8 cellular contexts compared by ENCODE assay signal in genomic region chr9:33023661-33024060, GRCh38. TPM values are rescaled to one million over a fixed set of nuclear protein-coding genes. Genes with fewer than 3 reads are reported as not detected.
DNase-seq lines count a peak whose midpoint lies in the region; FAIRE-seq and TF ChIP-seq lines count a peak whose summit lies in the region.

No MANE protein-coding gene starts in this region.

- peaks cover 79% of the 10 kb centered on the region for H3K79me2 ChIP-seq in OCI-LY1 (ENCODE audit: insufficient read depth, low read length)
- H3K79me2 ChIP-seq in endothelial cell of umbilical vein (ENCODE audit: control insufficient read depth, insufficient read depth, low read length): peaks cover 57% of the 10 kb centered on the region
- peaks cover 92% of the 10 kb centered on the region for H3K79me2 ChIP-seq in osteoblast (ENCODE audit: insufficient read depth, low read length)

- H3K9me1 ChIP-seq in endothelial cell of umbilical vein (replicated peaks; ENCODE audit: control insufficient read depth, extremely low read depth, insufficient read depth, low read length): no peaks in the 10 kb centered on the region

- H3K27ac Mint-ChIP-seq in CD4-positive, alpha-beta memory T cell: peak overlapping the region; percentile 94 to 98 (median 97)

- no peak overlapping the region for H2AFZ ChIP-seq in OCI-LY1 (ENCODE audit: low read length)
- H2AFZ ChIP-seq in endothelial cell of umbilical vein (ENCODE audit: low read depth, low read length): no peak overlapping the region
- peak overlapping the region; percentile 88 for H2AFZ ChIP-seq in osteoblast (ENCODE audit: low read length)

- DNase-seq in CD4-positive, alpha-beta memory T cell: no peak
- DNase-seq in endothelial cell of umbilical vein (ENCODE audit: low read depth, low spot score) (no peak), osteoblast (ENCODE audit: insufficient read length, low spot score, missing footprints) (no peak), NCI-H226 (no peak), HEK293T (ENCODE audit: extremely low spot score) (no peak), DMS153 treated with DMSO at 0.1 percent for 48 hours (lab: John Stamatoyannopoulos, UW; ENCODE audit: unreplicated experiment) (no peak), SHP77 (lab: John Stamatoyannopoulos, UW) (no peak)

- dilution Hi-C loops in endothelial cell of umbilical vein (cut with MboI; ENCODE audit: extremely low pct_ligation_motif_present, low sequenced_read_pairs): no loop called here

- TF ChIP-seq CTCF in OCI-LY1 (IDR thresholded peaks at IDR 0.05; ENCODE audit: low read length) (no peak), endothelial cell of umbilical vein (IDR thresholded peaks at IDR 0.05; ENCODE audit: extremely low read depth in 1 of 2, insufficient read depth in 1 of 2, low read depth in 1 of 2, low read length in 2 of 2) (no peak), osteoblast (IDR thresholded peaks at IDR 0.05; ENCODE audit: extremely low read depth, low read depth, low read length) (no peak)

- no peak for FAIRE-seq in endothelial cell of umbilical vein (lab: Jason Lieb, UNC)

- no peak overlapping the region for H3K27ac ChIP-seq in CD4-positive, alpha-beta memory T cell (ENCODE audit: low read depth, low read length)
- H3K27ac ChIP-seq in OCI-LY1 (ENCODE audit: low read depth, low read length, poor library complexity, severe bottlenecking) (peak overlapping the region; percentile 68), endothelial cell of umbilical vein (ENCODE audit: insufficient read depth, low read depth, low read length) (peak overlapping the region; percentile 72), osteoblast (ENCODE audit: low read depth, low read length) (peak overlapping the region; percentile 96)

- POLR2A ChIA-PET in CD4-positive, alpha-beta memory T cell (lab: Charles Lee; ENCODE audit: partially characterized antibody): interaction anchor here (2.0 to 4.0 kb wide), 2 partner anchors 52 to 119 kb away, joined by 10 to 42 read pairs; partner anchors contain the start of gene SMU1
- POLR2A ChIA-PET in endothelial cell of umbilical vein (lab: Charles Lee): interaction anchor here (1.4 kb wide), 1 partner anchor 22 kb away, joined by 9 read pairs; the partner anchor contains the start of gene APTX
- POLR2A ChIA-PET in HEK293T (lab: Yijun Ruan, JAX): interaction anchor here (2.3 kb wide), 1 partner anchor 21 kb away, joined by 22 read pairs; the partner anchor contains the start of gene APTX

- intact Hi-C loops in CD4-positive, alpha-beta memory T cell (cut with micrococcal nuclease): loop anchor here (10.0 kb wide), 1 partner anchor 791 kb away; the partner anchor contains the start of gene UBE2R2
- intact Hi-C loops in endothelial cell of umbilical vein (cut with micrococcal nuclease): no loop called here

- H4K20me1 ChIP-seq in OCI-LY1 (ENCODE audit: insufficient read depth, low read length) (0 out of 2 replicates have a peak, but pooled peaks cover 3% of the 10 kb centered on the region), endothelial cell of umbilical vein (replicated peaks; ENCODE audit: control insufficient read depth, extremely low read depth, insufficient read depth, low read length) (peaks cover 13% of the 10 kb centered on the region), osteoblast (ENCODE audit: insufficient read depth, low read length) (peaks cover 21% of the 10 kb centered on the region)

- peaks cover 31 to 69% (median 55%) of the 10 kb centered on the region in 4 donors for H3K4me1 Mint-ChIP-seq in CD4-positive, alpha-beta memory T cell

- H3K27me3 ChIP-seq in CD4-positive, alpha-beta memory T cell (ENCODE audit: insufficient read depth, low read length): no peaks in the 10 kb centered on the region
- H3K27me3 ChIP-seq in OCI-LY1 (ENCODE audit: insufficient read depth, low read length) (no peaks in the 10 kb centered on the region), endothelial cell of umbilical vein (ENCODE audit: control insufficient read depth in 2 of 2, insufficient read depth in 2 of 2, low read length in 2 of 2) (no peaks in the 10 kb centered on the region), osteoblast (ENCODE audit: insufficient read depth, low read length) (no peaks in the 10 kb centered on the region)

- peak overlapping the region; percentile 98 for H3K9ac ChIP-seq in OCI-LY1 (ENCODE audit: low read length)
- no peak overlapping the region for H3K9ac ChIP-seq in endothelial cell of umbilical vein (replicated peaks; ENCODE audit: extremely low read depth, insufficient read depth, low read length)

- peak overlapping the region; percentile 92 to 99 (median 96) for H3K4me3 Mint-ChIP-seq in CD4-positive, alpha-beta memory T cell

- BruUV-seq in endothelial cell of umbilical vein (replicated peaks; lab: Mats Ljungman, UMichigan): no TSS peak

- H3K27me3 Mint-ChIP-seq in CD4-positive, alpha-beta memory T cell: no peaks in the 10 kb centered on the region

- TF ChIP-seq POLR2A in endothelial cell of umbilical vein (IDR thresholded peaks at IDR 0.05; ENCODE audit: low read depth, low read length): no peak

- H3K36me3 ChIP-seq in CD4-positive, alpha-beta memory T cell (ENCODE audit: insufficient read depth, low read length): peaks cover 17% of the 10 kb centered on the region
- H3K36me3 ChIP-seq in OCI-LY1 (ENCODE audit: insufficient read depth, low read length) (peaks cover 67% of the 10 kb centered on the region), endothelial cell of umbilical vein (ENCODE audit: control insufficient read depth in 2 of 2, extremely low read depth in 1 of 2, insufficient read depth in 2 of 2, low read length in 2 of 2) (peaks cover 0 to 7% of the 10 kb centered on the region in 2 experiments), osteoblast (ENCODE audit: insufficient read depth, low read length) (peaks cover 23% of the 10 kb centered on the region)

- peaks cover 0 to 2% (median 0%) of the 10 kb centered on the region in 8 donors for H3K9me3 Mint-ChIP-seq in CD4-positive, alpha-beta memory T cell

- H3K4me3 ChIP-seq in CD4-positive, alpha-beta memory T cell (ENCODE audit: low read length in 2 of 2): no peak overlapping the region
- peak overlapping the region; percentile 95 for H3K4me3 ChIP-seq in OCI-LY1 (ENCODE audit: low read depth, low read length, poor library complexity, severe bottlenecking)
- H3K4me3 ChIP-seq in endothelial cell of umbilical vein (replicated peaks in 1 of 3; ENCODE audit: insufficient read depth in 1 of 3, low read depth in 1 of 3, low read length in 3 of 3): peak overlapping the region in 1 of 3 experiments; percentile 99
- H3K4me3 ChIP-seq in osteoblast (ENCODE audit: insufficient read depth, low read length): peak overlapping the region; percentile 88

- H3K4me2 ChIP-seq in OCI-LY1 (ENCODE audit: low read length) (peak overlapping the region; percentile 93), endothelial cell of umbilical vein (ENCODE audit: insufficient read depth, low read length) (peak overlapping the region; percentile 99), osteoblast (ENCODE audit: insufficient read depth, low read length) (peak overlapping the region; percentile 100)

- H3K4me1 ChIP-seq in CD4-positive, alpha-beta memory T cell (ENCODE audit: insufficient read depth, low read length): peaks cover 49% of the 10 kb centered on the region
- H3K4me1 ChIP-seq in OCI-LY1 (ENCODE audit: insufficient read depth, low read length, severe bottlenecking) (peaks cover 50% of the 10 kb centered on the region), endothelial cell of umbilical vein (ENCODE audit: control insufficient read depth, extremely low read depth, insufficient read depth, low read length) (peaks cover 29% of the 10 kb centered on the region), osteoblast (ENCODE audit: insufficient read depth, low read length) (peaks cover 38% of the 10 kb centered on the region)

- H3K9me3 ChIP-seq in CD4-positive, alpha-beta memory T cell (ENCODE audit: control insufficient read depth in 1 of 2, low read length in 2 of 2): no peaks in the 10 kb centered on the region
- H3K9me3 ChIP-seq in OCI-LY1 (ENCODE audit: low read length) (no peaks in the 10 kb centered on the region), endothelial cell of umbilical vein (replicated peaks; ENCODE audit: control insufficient read depth, insufficient read depth, low read length) (no peaks in the 10 kb centered on the region), osteoblast (ENCODE audit: low read depth, low read length) (no peaks in the 10 kb centered on the region)

- peaks cover 26 to 43% of the 10 kb centered on the region in 2 donors for H3K36me3 Mint-ChIP-seq in CD4-positive, alpha-beta memory T cell

- CTCF ChIA-PET in CD4-positive, alpha-beta memory T cell (lab: Charles Lee; ENCODE audit: partially characterized antibody): interaction anchor here (1.7 kb wide), 1 partner anchor 11 kb away, joined by 3 read pairs; no protein-coding TSS in a partner anchor
- CTCF ChIA-PET in endothelial cell of umbilical vein (lab: Charles Lee) (no interaction called here), HEK293T (lab: Yijun Ruan, JAX) (no interaction called here)

- no peaks in the 10 kb centered on the region for H3K9me2 ChIP-seq in OCI-LY1 (ENCODE audit: low read depth, low read length)

- no peaks in the 10 kb centered on the region; the same call in 1 of the 2 replicates for H3F3A ChIP-seq in OCI-LY1 (ENCODE audit: insufficient read depth, low read length)

RNA-seq across cellular contexts. Expression of gene DNAJA1, which starts 1.4 kb away (rescaled TPM):
- total RNA-seq in CD4-positive, alpha-beta memory T cell: 10 to 100 TPM; 79.8 to 84.4 TPM
- polyA plus RNA-seq in CD4-positive, alpha-beta memory T cell: 100 to 1,000 TPM in 1 of 2 donors, 10 to 100 TPM in 1; 80.4 to 122 TPM
- total RNA-seq in endothelial cell of umbilical vein: 177 and 182 TPM in 2 replicates
- 53.4 and 72.9 TPM in 2 replicates for polyA plus RNA-seq in endothelial cell of umbilical vein
- polyA plus RNA-seq in endothelial cell of umbilical vein (2011; cell fraction: cytosol; rRNA removed): 128 and 136 TPM in 2 replicates
- 65.4 and 81.1 TPM in 2 replicates for polyA plus RNA-seq in endothelial cell of umbilical vein (2011; cell fraction: nucleus; rRNA removed)
- 213 and 259 TPM in 2 replicates for polyA plus RNA-seq in endothelial cell of umbilical vein (2012)
- polyA minus RNA-seq in endothelial cell of umbilical vein: 112 and 131 TPM in 2 replicates
- polyA minus RNA-seq in endothelial cell of umbilical vein (2011; cell fraction: cytosol; rRNA and poly(A)+ RNA removed): 117 TPM
- 39.6 and 55.6 TPM in 2 replicates for polyA minus RNA-seq in endothelial cell of umbilical vein (2011; cell fraction: nucleus; rRNA and poly(A)+ RNA removed)
- 64.8 and 69.1 TPM in 2 replicates for total RNA-seq in osteoblast

RNA-seq across cellular contexts. Expression of gene APTX, which starts 22.2 kb away (rescaled TPM):
- 10 to 100 TPM; 26.3 to 28.1 TPM for total RNA-seq in CD4-positive, alpha-beta memory T cell
- 10 to 100 TPM; 27.8 to 35.7 TPM for polyA plus RNA-seq in CD4-positive, alpha-beta memory T cell
- total RNA-seq in endothelial cell of umbilical vein (33.6 and 34.0 TPM in 2 replicates), osteoblast (24.5 and 28.6 TPM in 2 replicates)
- polyA plus RNA-seq in endothelial cell of umbilical vein: 19.6 and 21.3 TPM in 2 replicates
- 29.6 TPM in 2 replicates for polyA plus RNA-seq in endothelial cell of umbilical vein (2011; cell fraction: cytosol; rRNA removed)
- 38.7 and 53.2 TPM in 2 replicates for polyA plus RNA-seq in endothelial cell of umbilical vein (2011; cell fraction: nucleus; rRNA removed)
- 36.3 and 43.1 TPM in 2 replicates for polyA plus RNA-seq in endothelial cell of umbilical vein (2012)
- polyA minus RNA-seq in endothelial cell of umbilical vein: 24.4 and 25.3 TPM in 2 replicates
- 11.1 TPM for polyA minus RNA-seq in endothelial cell of umbilical vein (2011; cell fraction: cytosol; rRNA and poly(A)+ RNA removed)
- polyA minus RNA-seq in endothelial cell of umbilical vein (2011; cell fraction: nucleus; rRNA and poly(A)+ RNA removed): 20.6 and 23.8 TPM in 2 replicates

RNA-seq across cellular contexts. Expression of gene SMU1, which starts 52.8 kb away (rescaled TPM):
- total RNA-seq in CD4-positive, alpha-beta memory T cell: 10 to 100 TPM; 30.9 to 31.6 TPM
- polyA plus RNA-seq in CD4-positive, alpha-beta memory T cell: 10 to 100 TPM; 21.8 to 33.0 TPM
- total RNA-seq in endothelial cell of umbilical vein: 21.7 and 22.2 TPM in 2 replicates
- 7.4 and 8.5 TPM in 2 replicates for polyA plus RNA-seq in endothelial cell of umbilical vein
- 10.6 and 10.9 TPM in 2 replicates for polyA plus RNA-seq in endothelial cell of umbilical vein (2011; cell fraction: cytosol; rRNA removed)
- 8.6 and 9.2 TPM in 2 replicates for polyA plus RNA-seq in endothelial cell of umbilical vein (2011; cell fraction: nucleus; rRNA removed)
- polyA plus RNA-seq in endothelial cell of umbilical vein (2012): 17.0 and 20.0 TPM in 2 replicates
- polyA minus RNA-seq in endothelial cell of umbilical vein: 18.6 and 19.8 TPM in 2 replicates
- 18.7 TPM for polyA minus RNA-seq in endothelial cell of umbilical vein (2011; cell fraction: cytosol; rRNA and poly(A)+ RNA removed)
- polyA minus RNA-seq in endothelial cell of umbilical vein (2011; cell fraction: nucleus; rRNA and poly(A)+ RNA removed): 6.7 and 9.3 TPM in 2 replicates
- total RNA-seq in osteoblast: 31.1 and 31.8 TPM in 2 replicates

Comparison
In these comparisons a context has a peak if more than half of its experiments do, and no peak if none do; other contexts are left out.
1. H3K4me3 ChIP-seq: peak in OCI-LY1 (single experiment) and osteoblast (single experiment); none in CD4-positive, alpha-beta memory T cell (0 of 2).
2. Peak in every context shown above with its lines, with median percentiles within 50 percentile points of each other: H3K4me2 ChIP-seq.